11 cellular contexts compared by ENCODE assay signal in genomic region chr13:99969368-99969933, GRCh38. TPM values are rescaled to one million over a fixed set of nuclear protein-coding genes. Genes with fewer than 3 reads are reported as not detected.
DNase-seq lines count a peak whose midpoint lies in the region; FAIRE-seq and TF ChIP-seq lines count a peak whose summit lies in the region.
"Had no signal": no experiment of that assay in that cellular context is flagged by ENCODE, and none has a peak within 500 bp of the region (broad histone marks: within the 10 kb centered on the region; RNA-seq: fewer than 3 reads in every experiment).

No MANE protein-coding gene starts in this region.

- H3K9ac ChIP-seq in SK-N-MC (ENCODE audit: insufficient read length) = peak overlapping the region; percentile 99

- H3K4me1 ChIP-seq in ectodermal cell (ENCODE audit: control insufficient read depth, insufficient read depth, low read length) = peaks cover 30% of the 10 kb centered on the region

- peaks cover 32% of the 10 kb centered on the region for H3K27me3 ChIP-seq in ectodermal cell (ENCODE audit: control insufficient read depth, insufficient read depth, low read length, poor library complexity, severe bottlenecking)

- H3K27ac ChIP-seq in SK-N-MC = peak overlapping the region; percentile 97
- H3K27ac ChIP-seq in ectodermal cell (ENCODE audit: insufficient read depth, low read depth, low read length, poor library complexity, severe bottlenecking) = peak overlapping the region; percentile 89

- H3K9me3 ChIP-seq in SK-N-MC (ENCODE audit: low read depth, low read length) (no peaks in the 10 kb centered on the region), ectodermal cell (ENCODE audit: control insufficient read depth, low read length) (no peaks in the 10 kb centered on the region)

- H3K4me3 ChIP-seq in SK-N-MC (peak overlapping the region; percentile 89), ectodermal cell (ENCODE audit: insufficient read depth, low read depth, low read length) (peak overlapping the region; percentile 73)
- H3K4me3 ChIP-seq: lung had no signal

- H3K27me3 Mint-ChIP-seq in progenitor cell of endocrine pancreas = peaks cover 75% of the 10 kb centered on the region

- peak overlapping the region; percentile 89 for H3K27ac Mint-ChIP-seq in progenitor cell of endocrine pancreas

- no peaks in the 10 kb centered on the region for H3K36me3 Mint-ChIP-seq in progenitor cell of endocrine pancreas (ENCODE audit: insufficient read depth)

- no peaks in the 10 kb centered on the region for H3K9me3 Mint-ChIP-seq in progenitor cell of endocrine pancreas (ENCODE audit: low read depth)

- no peak for DNase-seq in H54 (ENCODE audit: insufficient read length, low spot score)
- no peak for DNase-seq in SK-N-MC (ENCODE audit: low read depth, low spot score)
- DNase-seq in progenitor cell of endocrine pancreas (ENCODE audit: low spot score, unreplicated experiment) = no peak
- no peak for DNase-seq in NCI-H1092 (lab: John Stamatoyannopoulos, UW)
- DNase-seq in NCI-H524 treated with DMSO at 0.1 percent for 48 hours (lab: John Stamatoyannopoulos, UW) = no peak
- no peak for DNase-seq in D721Med (ENCODE audit: insufficient read length, low spot score)
- no peak for DNase-seq in NCI-H2196 (lab: John Stamatoyannopoulos, UW; ENCODE audit: unreplicated experiment)
- DNase-seq: NCI-H1417 treated with DMSO at 0.1 percent for 48 hours had no signal

- H3K4me1 Mint-ChIP-seq in progenitor cell of endocrine pancreas (ENCODE audit: low read depth) = peaks cover 10% of the 10 kb centered on the region

- TF ChIP-seq CTCF in progenitor cell of endocrine pancreas (IDR thresholded peaks at IDR 0.05; ENCODE audit: unreplicated experiment) (no peak), D721Med (IDR thresholded peaks at IDR 0.05; ENCODE audit: insufficient read depth, missing control alignments) (no peak)

- H3K4me3 Mint-ChIP-seq in progenitor cell of endocrine pancreas (ENCODE audit: low read depth) = peak overlapping the region; percentile 63

- peak; percentile 62 for FAIRE-seq in H54 (lab: Jason Lieb, UNC)
- FAIRE-seq in D721Med (lab: Jason Lieb, UNC) = no peak
- FAIRE-seq: TTC549 had no signal

- peaks cover 38% of the 10 kb centered on the region for H3K36me3 ChIP-seq in SK-N-MC (ENCODE audit: insufficient read depth, low read length)
- H3K36me3 ChIP-seq in ectodermal cell (ENCODE audit: control insufficient read depth, insufficient read depth, low read length) = peaks cover 21% of the 10 kb centered on the region

- WGBS in ectodermal cell, 2 experiments = 1% methylated on average over 60 of the region's 60 CpGs

- no peak for TF ChIP-seq POLR2A in H54 (IDR thresholded peaks at IDR 0.05; ENCODE audit: low read depth, low read length)

RNA-seq across cellular contexts. Expression of gene ZIC5, which starts 2.1 kb away (rescaled TPM):
- 65.6 TPM for polyA plus RNA-seq in ectodermal cell (2013, experiment 1 of 4)
- 64.1 TPM for polyA plus RNA-seq in ectodermal cell (2013, experiment 2 of 4)
- 56.2 TPM for polyA plus RNA-seq in ectodermal cell (2013, experiment 3 of 4)
- 56.2 TPM for polyA plus RNA-seq in ectodermal cell (2013, experiment 4 of 4)
- not detected in 2 replicates for total RNA-seq in progenitor cell of endocrine pancreas
- total RNA-seq: lung had no signal
- polyA plus RNA-seq: lung had no signal

RNA-seq across cellular contexts. Expression of gene ZIC2, which starts 12.1 kb away (rescaled TPM):
- 345 TPM for polyA plus RNA-seq in ectodermal cell (2013, experiment 1 of 4)
- 289 TPM for polyA plus RNA-seq in ectodermal cell (2013, experiment 2 of 4)
- polyA plus RNA-seq in ectodermal cell (2013, experiment 3 of 4) = 282 TPM
- 292 TPM for polyA plus RNA-seq in ectodermal cell (2013, experiment 4 of 4)
- total RNA-seq in progenitor cell of endocrine pancreas = 0.13 TPM in 1 of 2 replicates, not detected in the other
- polyA plus RNA-seq: lung had no signal
